9 cellular contexts compared by ENCODE assay signal in the genomic region with DNA sequence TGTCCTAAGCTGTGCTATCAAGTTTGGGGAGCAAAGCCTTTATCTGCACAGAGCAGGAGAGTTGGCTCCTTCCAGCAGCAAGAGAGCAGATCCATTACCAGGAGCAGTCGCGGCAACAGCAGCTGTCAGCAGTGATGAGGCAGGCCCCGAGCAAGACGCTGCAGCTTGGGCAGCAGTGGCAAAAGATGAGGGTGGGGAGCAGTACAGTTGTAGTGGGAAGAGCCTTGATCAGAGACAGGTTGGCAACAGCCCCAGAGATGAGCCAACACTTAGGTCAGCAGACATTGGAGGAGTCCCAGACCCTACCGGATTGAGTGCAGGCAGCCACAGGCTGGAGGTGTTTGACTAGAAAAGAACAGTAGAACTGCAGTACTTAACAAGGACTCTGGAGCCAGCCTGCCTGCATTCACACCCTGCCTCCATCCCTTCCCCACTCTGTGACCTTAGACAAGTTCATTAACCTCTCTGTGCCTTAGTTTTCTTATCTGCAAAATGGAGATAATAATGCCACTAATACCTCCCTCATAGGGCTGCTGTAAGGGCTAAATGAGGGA.
DNase-seq lines count a peak whose midpoint lies in the region; ATAC-seq and TF ChIP-seq lines count a peak whose summit lies in the region.
"Had no signal": no experiment of that assay in that cellular context is flagged by ENCODE, and none has a peak within 500 bp of the region (broad histone marks: within the 10 kb centered on the region; RNA-seq: fewer than 3 reads in every experiment).

No MANE protein-coding gene starts in this region.

- no peak overlapping the region for H3K27ac ChIP-seq in MM.1S (ENCODE audit: low read length)

- no peak overlapping the region for H3K4me2 ChIP-seq in MM.1S (ENCODE audit: low read depth, low read length)

- no peaks in the 10 kb centered on the region for H3K9me2 ChIP-seq in MM.1S (replicated peaks; ENCODE audit: insufficient read depth, low read length)

- POLR2A ChIA-PET in activated CD8-positive, alpha-beta T cell treated with anti-CD3 and anti-CD28 coated beads, Interleukin-2, amount 10 ng/mL, durations not matched to agents 7 days and 5 days (lab: Charles Lee): interaction anchor here (0.7 to 4.2 kb wide), 4 partner anchors 20 to 106 kb away, joined by 3 to 53 read pairs (median 3); no protein-coding TSS in a partner anchor

- H3K27me3 Mint-ChIP-seq in activated CD8-positive, alpha-beta T cell treated with anti-CD3 and anti-CD28 coated beads, Interleukin-2, amount 10 ng/mL, durations not matched to agents 7 days and 5 days (ENCODE audit: low read depth): peaks cover 4% of the 10 kb centered on the region

- H3K27me3 ChIP-seq in MM.1S (replicated peaks; ENCODE audit: insufficient read depth, low read length): no peaks in the 10 kb centered on the region

- no peak overlapping the region for H3K9ac ChIP-seq in MM.1S (ENCODE audit: low read length)

- no peaks in the 10 kb centered on the region for H3K79me2 ChIP-seq in MM.1S (ENCODE audit: low read length)

- H3K27ac Mint-ChIP-seq in activated CD8-positive, alpha-beta T cell treated with anti-CD3 and anti-CD28 coated beads, Interleukin-2, amount 10 ng/mL, durations not matched to agents 7 days and 5 days: no peak overlapping the region
- H3K27ac Mint-ChIP-seq: T-helper 1 cell treated with Interleukin-12 subunit alpha and Interleukin-12 subunit beta and Interleukin-4 antibody, amounts not matched to agents 30 μg/mL and 1 μg/mL, for 36 hours had no signal

- H2AFZ ChIP-seq in MM.1S (ENCODE audit: low read length): no peak overlapping the region

- H3K36me3 Mint-ChIP-seq in activated CD8-positive, alpha-beta T cell treated with anti-CD3 and anti-CD28 coated beads, Interleukin-2, amount 10 ng/mL, durations not matched to agents 7 days and 5 days (ENCODE audit: low read depth): no peaks in the 10 kb centered on the region

- H3K4me3 Mint-ChIP-seq in activated CD8-positive, alpha-beta T cell treated with anti-CD3 and anti-CD28 coated beads, Interleukin-2, amount 10 ng/mL, durations not matched to agents 7 days and 5 days: no peak overlapping the region
- H3K4me3 Mint-ChIP-seq: T-helper 1 cell treated with Interleukin-12 subunit alpha and Interleukin-12 subunit beta and Interleukin-4 antibody, amounts not matched to agents 30 μg/mL and 1 μg/mL, for 36 hours had no signal

- H3K9me3 Mint-ChIP-seq in activated CD8-positive, alpha-beta T cell treated with anti-CD3 and anti-CD28 coated beads, Interleukin-2, amount 10 ng/mL, durations not matched to agents 7 days and 5 days (ENCODE audit: insufficient read depth): peaks cover 3% of the 10 kb centered on the region

- ATAC-seq in esophagus mucosa (peak; percentile 59), GM19467 (IDR thresholded peaks at IDR 0.05; ENCODE audit: unreplicated experiment) (no peak)
- ATAC-seq in activated CD8-positive, alpha-beta T cell treated with anti-CD3 and anti-CD28 coated beads, Interleukin-2, amount 10 ng/mL, durations not matched to agents 7 days and 5 days: no peak

- peaks cover 22% of the 10 kb centered on the region for H3F3A ChIP-seq in MM.1S (ENCODE audit: insufficient read depth, low read length)

- CTCF ChIA-PET in activated CD8-positive, alpha-beta T cell treated with anti-CD3 and anti-CD28 coated beads, Interleukin-2, amount 10 ng/mL, durations not matched to agents 7 days and 5 days (lab: Charles Lee): interaction anchor here (1.2 to 1.5 kb wide), 3 partner anchors 49 to 125 kb away, joined by 4 to 5 read pairs (median 4); no protein-coding TSS in a partner anchor

- H3K4me3 ChIP-seq in MM.1S (ENCODE audit: low read length): no peak overlapping the region

- no peak for TF ChIP-seq CTCF in MM.1S (IDR thresholded peaks at IDR 0.05; ENCODE audit: low read length)

- H3K36me3 ChIP-seq in MM.1S (replicated peaks; ENCODE audit: insufficient read depth, low read length): no peaks in the 10 kb centered on the region

- DNase-seq in AG20443 (ENCODE audit: low spot score) (peak; percentile 88), NCI-H226 (peak; percentile 89), myocyte (ENCODE audit: low read depth) (peak; percentile 97), MM.1S (no peak), NCI-H187 (lab: John Stamatoyannopoulos, UW) (no peak)
- no peak for DNase-seq in activated CD8-positive, alpha-beta T cell treated with anti-CD3 and anti-CD28 coated beads, Interleukin-2, amount 10 ng/mL, durations not matched to agents 7 days and 5 days

- peaks cover 15% of the 10 kb centered on the region for H3K4me1 ChIP-seq in MM.1S (ENCODE audit: low read length)

- H3K9me3 ChIP-seq in MM.1S (replicated peaks; ENCODE audit: insufficient read depth, low read length): no peaks in the 10 kb centered on the region

- H4K20me1 ChIP-seq in MM.1S (ENCODE audit: insufficient read depth, low read length): no peaks in the 10 kb centered on the region

- H3K4me1 Mint-ChIP-seq in activated CD8-positive, alpha-beta T cell treated with anti-CD3 and anti-CD28 coated beads, Interleukin-2, amount 10 ng/mL, durations not matched to agents 7 days and 5 days (ENCODE audit: low read depth): peaks cover 37% of the 10 kb centered on the region

Comparison
In these comparisons a context has a peak if more than half of its experiments do, and no peak if none do; other contexts are left out.
1. DNase-seq: peak in AG20443 (single experiment), NCI-H226 (single experiment) and myocyte (single experiment); none in MM.1S (single experiment), activated CD8-positive, alpha-beta T cell treated with anti-CD3 and anti-CD28 coated beads, Interleukin-2, amount 10 ng/mL, durations not matched to agents 7 days and 5 days (single experiment) and NCI-H187 (0 of 2).